ENCODE assay signal across 10 cellular contexts in the genomic region with DNA sequence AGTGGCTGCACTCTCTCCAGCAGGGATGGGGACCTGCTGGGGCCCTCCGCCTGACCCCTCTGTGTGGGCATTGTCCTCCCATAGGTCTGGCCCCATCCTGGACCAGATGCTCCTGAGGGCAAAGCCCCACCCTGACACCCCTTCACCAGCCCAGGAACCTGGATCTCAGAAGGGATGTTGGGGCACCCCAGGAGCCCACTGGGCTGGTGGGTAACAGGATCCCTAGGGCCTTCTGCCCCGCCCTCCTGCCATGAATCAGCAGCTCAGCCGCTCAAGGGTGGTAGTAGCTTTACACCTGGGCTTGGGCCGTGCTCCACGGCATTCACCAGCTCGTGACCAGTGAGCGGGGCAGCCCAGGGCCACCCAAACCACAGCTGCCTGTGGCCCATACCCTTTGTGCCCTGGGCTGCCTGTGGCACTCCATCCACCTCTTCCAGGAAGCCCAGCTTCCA. TPM values are rescaled to one million over a fixed set of nuclear protein-coding genes. Genes with fewer than 3 reads are reported as not detected.
DNase-seq lines count a peak whose midpoint lies in the region; TF ChIP-seq lines count a peak whose summit lies in the region.
"Had no signal": no experiment of that assay in that cellular context is flagged by ENCODE, and none has a peak within 500 bp of the region (broad histone marks: within the 10 kb centered on the region; RNA-seq: fewer than 3 reads in every experiment).

No MANE protein-coding gene starts in this region.

- peak overlapping the region; percentile 66 for H3K4me3 Mint-ChIP-seq in activated T-cell treated with anti-CD3 and anti-CD28 coated beads, Interleukin-2, amount 50 U/mL, for 24 hours
- H3K4me3 Mint-ChIP-seq in progenitor cell of endocrine pancreas (ENCODE audit: low read depth): peak overlapping the region; percentile 72

- H3K4me1 Mint-ChIP-seq in activated T-cell treated with anti-CD3 and anti-CD28 coated beads, Interleukin-2, amount 50 U/mL, for 24 hours (ENCODE audit: low read depth): peaks cover 8% of the 10 kb centered on the region
- peaks cover 3% of the 10 kb centered on the region for H3K4me1 Mint-ChIP-seq in progenitor cell of endocrine pancreas (ENCODE audit: low read depth)

- intact Hi-C loops in esophagus squamous epithelium (cut with DNase I) (no loop called here), head of caudate nucleus (cut with DNase I) (no loop called here)

- H3K36me3 Mint-ChIP-seq in activated T-cell treated with anti-CD3 and anti-CD28 coated beads, Interleukin-2, amount 50 U/mL, for 24 hours (ENCODE audit: low read depth): no peaks in the 10 kb centered on the region
- H3K36me3 Mint-ChIP-seq in progenitor cell of endocrine pancreas (ENCODE audit: insufficient read depth): no peaks in the 10 kb centered on the region

- H3K27me3 ChIP-seq in esophagus squamous epithelium: peaks cover 0 to 62% (median 0%) of the 10 kb centered on the region in 4 donors

- no peak overlapping the region for H3K4me3 ChIP-seq in esophagus squamous epithelium

- TF ChIP-seq CTCF in progenitor cell of endocrine pancreas (IDR thresholded peaks at IDR 0.05; ENCODE audit: unreplicated experiment): no peak
- no peak for TF ChIP-seq CTCF in esophagus squamous epithelium (IDR thresholded peaks at IDR 0.05)

- no peaks in the 10 kb centered on the region for H3K9me3 ChIP-seq in esophagus squamous epithelium
- H3K9me3 ChIP-seq: transverse colon had no signal

- no peaks in the 10 kb centered on the region for H3K36me3 ChIP-seq in esophagus squamous epithelium
- H3K36me3 ChIP-seq: transverse colon had no signal

- H3K27ac Mint-ChIP-seq in activated T-cell treated with anti-CD3 and anti-CD28 coated beads, Interleukin-2, amount 50 U/mL, for 24 hours: no peak overlapping the region
- H3K27ac Mint-ChIP-seq in progenitor cell of endocrine pancreas: peak overlapping the region; percentile 16

- peaks cover 23 to 42% (median 26%) of the 10 kb centered on the region in 3 donors for H3K4me1 ChIP-seq in esophagus squamous epithelium

- TF ChIP-seq POLR2A in esophagus squamous epithelium (IDR thresholded peaks at IDR 0.05): no peak

- WGBS in esophagus squamous epithelium, 2 donors: 58% methylated on average over 5 of the region's 7 CpGs; no CpG with 5 or more reads in 1 of the 2 donors

- H3K27me3 Mint-ChIP-seq in activated T-cell treated with anti-CD3 and anti-CD28 coated beads, Interleukin-2, amount 50 U/mL, for 24 hours: peaks cover 52% of the 10 kb centered on the region
- peaks cover 17% of the 10 kb centered on the region for H3K27me3 Mint-ChIP-seq in progenitor cell of endocrine pancreas

- no peak for DNase-seq in activated T-cell treated with anti-CD3 and anti-CD28 coated beads, Interleukin-2, amount 50 U/mL, for 24 hours
- no peak for DNase-seq in activated T-cell treated with anti-CD3 and anti-CD28 coated beads for 4 hours
- peak; percentile 40 for DNase-seq in NCI-H510A (lab: John Stamatoyannopoulos, UW)
- DNase-seq in astrocyte of the hippocampus (ENCODE audit: low read depth, low spot score): peak; percentile 25
- DNase-seq in progenitor cell of endocrine pancreas (ENCODE audit: low spot score, unreplicated experiment): no peak
- DNase-seq in esophagus squamous epithelium (lab: John Stamatoyannopoulos, UW): no peak
- DNase-seq in NCI-H187 treated with DMSO at 0.1 percent for 48 hours (lab: John Stamatoyannopoulos, UW): no peak
- DNase-seq in head of caudate nucleus: no peak
- DNase-seq: NCI-H524 treated with DMSO at 0.1 percent for 48 hours, transverse colon had no signal

- no peaks in the 10 kb centered on the region for H3K9me3 Mint-ChIP-seq in activated T-cell treated with anti-CD3 and anti-CD28 coated beads, Interleukin-2, amount 50 U/mL, for 24 hours
- no peaks in the 10 kb centered on the region for H3K9me3 Mint-ChIP-seq in progenitor cell of endocrine pancreas (ENCODE audit: low read depth)

- no peak overlapping the region for H3K27ac ChIP-seq in esophagus squamous epithelium
- H3K27ac ChIP-seq: transverse colon had no signal

RNA-seq across cellular contexts. Expression of gene MAPK12, which starts 1.0 kb away (rescaled TPM):
- total RNA-seq in progenitor cell of endocrine pancreas (53.7 and 54.6 TPM in 2 replicates), esophagus squamous epithelium (1 to 10 TPM in 3 of 4 donors, under 1 TPM in 1; 0.19 to 6.9 (median 2.3) TPM)

RNA-seq across cellular contexts. Expression of gene MAPK11, which starts 7.7 kb away (rescaled TPM):
- total RNA-seq in progenitor cell of endocrine pancreas (2.3 and 2.7 TPM in 2 replicates), esophagus squamous epithelium (1 to 10 TPM; 2.4 to 5.7 (median 3.5) TPM)

RNA-seq across cellular contexts. Expression of gene HDAC10, which starts 11.4 kb away (rescaled TPM):
- 73.8 and 81.5 TPM in 2 replicates for total RNA-seq in progenitor cell of endocrine pancreas
- 10 to 100 TPM; 18.2 to 46.3 (median 35.6) TPM for total RNA-seq in esophagus squamous epithelium

RNA-seq across cellular contexts. Expression of gene TUBGCP6, which starts 17.7 kb away (rescaled TPM):
- total RNA-seq in progenitor cell of endocrine pancreas: 62.0 and 70.9 TPM in 2 replicates
- total RNA-seq in esophagus squamous epithelium: 10 to 100 TPM; 20.3 to 44.3 (median 32.2) TPM

RNA-seq across cellular contexts. Expression of gene PLXNB2, which starts 45.0 kb away (rescaled TPM):
- 178 and 182 TPM in 2 replicates for total RNA-seq in progenitor cell of endocrine pancreas
- 100 to 1,000 TPM in 3 of 4 donors, 10 to 100 TPM in 1; 80.9 to 231 (median 129) TPM for total RNA-seq in esophagus squamous epithelium

Comparison
In these comparisons a context has a peak if more than half of its experiments do, and no peak if none do; other contexts are left out.
1. DNase-seq: peak in NCI-H510A (single experiment) and astrocyte of the hippocampus (single experiment); none in activated T-cell treated with anti-CD3 and anti-CD28 coated beads, Interleukin-2, amount 50 U/mL, for 24 hours (single experiment), activated T-cell treated with anti-CD3 and anti-CD28 coated beads for 4 hours (single experiment), progenitor cell of endocrine pancreas (single experiment), esophagus squamous epithelium (single experiment), NCI-H187 treated with DMSO at 0.1 percent for 48 hours (single experiment) and head of caudate nucleus (0 of 42).